24 cellular contexts compared by ENCODE assay signal in genomic region chr20:32992015-32992641, GRCh38. TPM values are rescaled to one million over a fixed set of nuclear protein-coding genes. Genes with fewer than 3 reads are reported as not detected.
"Had no signal": no experiment of that assay in that cellular context is flagged by ENCODE, and none has a peak within 500 bp of the region (broad histone marks: within the 10 kb centered on the region; RNA-seq: fewer than 3 reads in every experiment).

No MANE protein-coding gene starts in this region.

- H3K4me3 Mint-ChIP-seq: activated CD4-positive, alpha-beta memory T cell treated with anti-CD3 and anti-CD28 coated beads, Interleukin-2, amount 10 ng/mL, durations not matched to agents 7 days and 5 days; activated CD4-positive, alpha-beta T cell treated with anti-CD3 and anti-CD28 coated beads, Interleukin-2, amount 10 ng/mL, durations not matched to agents 24 days and 14 days; brain; nephron; stimulated activated naive CD8-positive, alpha-beta T cell treated with anti-CD3 and anti-CD28 coated beads, Interleukin-15, Interleukin-2, amounts not matched to agents 100 ng/mL and 50 ng/mL, for 24 hours had no signal

- H3K36me3 Mint-ChIP-seq: brain had no signal

- H3K9me3 ChIP-seq: vagina had no signal

- H3K4me3 ChIP-seq: heart left ventricle, vagina had no signal

- DNase-seq: activated CD4-positive, alpha-beta memory T cell treated with anti-CD3 and anti-CD28 coated beads, Interleukin-2, amount 10 ng/mL, durations not matched to agents 7 days and 5 days; activated CD4-positive, alpha-beta T cell treated with anti-CD3 and anti-CD28 coated beads, Interleukin-2, amount 10 ng/mL, durations not matched to agents 24 days and 14 days; activated gamma-delta T cell; activated naive CD4-positive, alpha-beta T cell treated with anti-CD3 and anti-CD28 coated beads, Interleukin-2, amount 50 U/mL, for 16 hours; heart left ventricle; left ventricle myocardium superior; mammary epithelial cell; nucleus accumbens; right cardiac atrium; stimulated activated CD4-positive, alpha-beta T cell treated with anti-CD3 and anti-CD28 coated beads, Interleukin-4, amount 100 ng/mL, for 24 hours; substantia nigra; T1000; trophoblast cell had no signal

- H3K27ac Mint-ChIP-seq: activated CD4-positive, alpha-beta memory T cell treated with anti-CD3 and anti-CD28 coated beads, Interleukin-2, amount 10 ng/mL, durations not matched to agents 7 days and 5 days; activated CD4-positive, alpha-beta T cell treated with anti-CD3 and anti-CD28 coated beads, Interleukin-2, amount 10 ng/mL, durations not matched to agents 24 days and 14 days; brain; nephron; stimulated activated naive CD8-positive, alpha-beta T cell treated with anti-CD3 and anti-CD28 coated beads, Interleukin-15, Interleukin-2, amounts not matched to agents 100 ng/mL and 50 ng/mL, for 24 hours had no signal

- H3K36me3 ChIP-seq: heart left ventricle, vagina had no signal

- H3K4me1 Mint-ChIP-seq: brain, nephron had no signal

- H3K27me3 ChIP-seq: vagina had no signal

- H3K4me1 ChIP-seq: parathyroid adenoma, vagina had no signal

- H3K27me3 Mint-ChIP-seq: activated CD4-positive, alpha-beta memory T cell treated with anti-CD3 and anti-CD28 coated beads, Interleukin-2, amount 10 ng/mL, durations not matched to agents 7 days and 5 days; activated CD4-positive, alpha-beta T cell treated with anti-CD3 and anti-CD28 coated beads, Interleukin-2, amount 10 ng/mL, durations not matched to agents 24 days and 14 days; stimulated activated naive CD8-positive, alpha-beta T cell treated with anti-CD3 and anti-CD28 coated beads, Interleukin-15, Interleukin-2, amounts not matched to agents 100 ng/mL and 50 ng/mL, for 24 hours had no signal

- ATAC-seq: heart left ventricle, left ventricle myocardium superior, right cardiac atrium had no signal

- H3K27ac ChIP-seq: heart left ventricle, parathyroid adenoma, vagina had no signal

RNA-seq across cellular contexts. Expression of gene SUN5, which starts 12.1 kb away (rescaled TPM):
- total RNA-seq: activated CD4-positive, alpha-beta memory T cell treated with anti-CD3 and anti-CD28 coated beads, Interleukin-2, amount 10 ng/mL, durations not matched to agents 7 days and 5 days; activated CD4-positive, alpha-beta T cell treated with anti-CD3 and anti-CD28 coated beads, Interleukin-2, amount 10 ng/mL, durations not matched to agents 24 days and 14 days; aorta; cardiac septum; chondrocyte; epithelial cell of proximal tubule; fibroblast of villous mesenchyme; heart left ventricle; left ventricle myocardium superior; mammary epithelial cell; pulmonary artery endothelial cell; right cardiac atrium; vagina had no signal

RNA-seq across cellular contexts. Expression of gene BPIFB2, which starts 15.4 kb away (rescaled TPM):
- total RNA-seq: activated CD4-positive, alpha-beta memory T cell treated with anti-CD3 and anti-CD28 coated beads, Interleukin-2, amount 10 ng/mL, durations not matched to agents 7 days and 5 days; activated CD4-positive, alpha-beta T cell treated with anti-CD3 and anti-CD28 coated beads, Interleukin-2, amount 10 ng/mL, durations not matched to agents 24 days and 14 days; aorta; cardiac septum; chondrocyte; epithelial cell of proximal tubule; fibroblast of villous mesenchyme; heart left ventricle; left ventricle myocardium superior; mammary epithelial cell; pulmonary artery endothelial cell; right cardiac atrium; vagina had no signal

RNA-seq across cellular contexts. Expression of gene BPIFB6, which starts 39.3 kb away (rescaled TPM):
- total RNA-seq: activated CD4-positive, alpha-beta memory T cell treated with anti-CD3 and anti-CD28 coated beads, Interleukin-2, amount 10 ng/mL, durations not matched to agents 7 days and 5 days; activated CD4-positive, alpha-beta T cell treated with anti-CD3 and anti-CD28 coated beads, Interleukin-2, amount 10 ng/mL, durations not matched to agents 24 days and 14 days; aorta; cardiac septum; chondrocyte; epithelial cell of proximal tubule; fibroblast of villous mesenchyme; heart left ventricle; left ventricle myocardium superior; mammary epithelial cell; pulmonary artery endothelial cell; right cardiac atrium; vagina had no signal
